8 cellular contexts compared by ENCODE assay signal in the genomic region with DNA sequence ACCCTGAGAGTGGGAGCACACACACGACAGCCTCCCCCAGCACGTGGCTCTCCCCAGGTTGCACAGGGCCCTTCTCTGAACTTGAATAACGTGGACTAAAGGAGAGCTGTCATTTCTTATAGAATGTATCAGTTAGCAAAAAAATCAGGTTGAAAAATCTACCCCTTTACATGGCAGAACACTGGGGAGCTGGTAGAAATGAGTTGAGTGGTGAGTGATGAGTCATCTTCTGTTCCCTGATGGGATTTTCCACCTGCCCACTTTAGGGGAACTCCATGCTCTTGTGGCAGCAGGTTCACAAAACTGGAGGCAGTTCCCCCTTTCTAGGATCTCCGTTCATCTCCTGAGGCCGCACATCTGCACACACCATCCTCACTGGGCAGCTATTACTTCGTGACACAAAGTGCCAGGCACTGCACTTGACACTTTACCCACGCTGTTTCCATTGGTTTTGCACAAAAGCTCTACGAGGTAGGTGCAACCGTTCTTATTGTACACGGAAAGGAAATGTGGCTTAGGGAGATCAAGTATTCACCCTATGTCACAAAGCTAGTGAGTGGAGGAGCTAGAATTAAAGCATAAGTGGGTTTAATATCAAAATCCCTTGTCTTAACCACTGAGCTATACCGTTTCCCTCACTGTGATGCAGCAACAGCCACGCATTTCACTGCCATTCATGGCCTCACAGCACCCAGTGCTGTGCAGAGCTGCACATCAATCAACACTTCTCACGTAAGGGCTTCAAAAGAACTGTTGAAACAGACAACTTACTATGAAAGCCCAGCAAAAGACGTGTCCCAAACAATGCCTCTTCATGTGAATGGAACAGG.
A peak's percentile ranks its signal among the peaks of the same experiment; 100 is the strongest.
DNase-seq lines count a peak whose midpoint lies in the region; ATAC-seq, FAIRE-seq and TF ChIP-seq lines count a peak whose summit lies in the region.

No MANE protein-coding gene starts in this region.

- BruUV-seq in GM12878 (replicated peaks; lab: Mats Ljungman, UMichigan), result TSS peak; percentile 95

- WGBS in GM12878 (ENCODE audit: insufficient coverage, insufficient replicate concordance, low lambda C conversion rate, missing lambda C conversion rate), result 40% methylated on average over 14 of the region's 14 CpGs

- peak in 1 of 2 experiments; percentile 83; a peak in 3 of 4 replicates for TF ChIP-seq EP300 in GM12878 (IDR thresholded peaks at IDR 0.05; ENCODE audit: borderline replicate concordance in 1 of 2, control insufficient read depth in 1 of 2, low read depth in 2 of 2, low read length in 2 of 2)

- H3K4me3 ChIP-seq in OCI-LY3 (ENCODE audit: low read length) (peak overlapping the region; percentile 12; the same call in 1 of the 2 replicates), GM12878 (0 out of 2 replicates have a peak overlapping the region, but pooled peaks have one; percentile 16), H7 (ENCODE audit: insufficient read depth, low read depth, low read length) (no peak overlapping the region)

- in situ Hi-C loops in Caki2 (cut with HindIII; ENCODE audit: low pct_unique_long_range_greater_than_20kb, low sequenced_read_pairs), result no loop called here
- in situ Hi-C loops in GM12878 (cut with MboI), result loop anchor here (10.0 kb wide), 1 partner anchor 206 kb away; no protein-coding TSS in a partner anchor

- no peak overlapping the region for H3K4me3 Mint-ChIP-seq in progenitor cell of endocrine pancreas (ENCODE audit: low read depth)

- peak; percentile 30 for DNase-seq in Caki2 (ENCODE audit: low read depth)
- peak; percentile 84 for DNase-seq in GM12878 (ENCODE audit: low read depth, low spot score)
- DNase-seq in progenitor cell of endocrine pancreas (ENCODE audit: low spot score, unreplicated experiment), result no peak
- DNase-seq in H54 (ENCODE audit: insufficient read length, low spot score), result no peak
- DNase-seq in ureter (ENCODE audit: low spot score), result no peak
- DNase-seq in H7, result no peak

- no peak for TF ChIP-seq RAD21 in GM12878 (IDR thresholded peaks at IDR 0.05; ENCODE audit: insufficient read depth, low read depth, low read length)

- peaks cover 6% of the 10 kb centered on the region for H3K36me3 Mint-ChIP-seq in progenitor cell of endocrine pancreas (ENCODE audit: insufficient read depth)

- no peaks in the 10 kb centered on the region for H3K27me3 Mint-ChIP-seq in progenitor cell of endocrine pancreas

- CTCF ChIA-PET in GM12878 (lab: Yijun Ruan, JAX), result interaction anchor here (1.5 to 15.6 kb wide), 6 partner anchors 9 to 206 kb away, joined by 4 to 407 read pairs (median 85); no protein-coding TSS in a partner anchor

- TF ChIP-seq POLR2A in GM12878 (IDR thresholded peaks at IDR 0.05; ENCODE audit: low read depth, low read length) (peak; percentile 36), H54 (IDR thresholded peaks at IDR 0.05; ENCODE audit: low read depth, low read length) (no peak)

- H3K4me1 ChIP-seq in OCI-LY3 (ENCODE audit: low read length) (peaks cover 81% of the 10 kb centered on the region), GM12878 (ENCODE audit: control insufficient read depth, insufficient read depth, low read length) (peaks cover 77% of the 10 kb centered on the region)

- RAD21 ChIA-PET in GM12878 (lab: Charles Lee; ENCODE audit: unreplicated experiment), result interaction anchor here (0.6 to 8.3 kb wide), 11 partner anchors 8 to 350 kb away, joined by 3 to 124 read pairs (median 10); no protein-coding TSS in a partner anchor

- peak overlapping the region; percentile 60 for H3K27ac Mint-ChIP-seq in progenitor cell of endocrine pancreas

- H4K20me1 ChIP-seq in OCI-LY3 (ENCODE audit: insufficient read depth, low read length) (no peaks in the 10 kb centered on the region), GM12878 (ENCODE audit: control insufficient read depth, insufficient read depth) (no peaks in the 10 kb centered on the region)

- H3K9me3 Mint-ChIP-seq in progenitor cell of endocrine pancreas (ENCODE audit: low read depth), result no peaks in the 10 kb centered on the region

- H3K4me1 Mint-ChIP-seq in progenitor cell of endocrine pancreas (ENCODE audit: low read depth), result peaks cover 18% of the 10 kb centered on the region

- TF ChIP-seq CTCF in OCI-LY3 (IDR thresholded peaks at IDR 0.05; ENCODE audit: low read depth, low read length) (no peak), GM12878 (IDR thresholded peaks at IDR 0.05 in 2 of 3, conservative IDR thresholded peaks at IDR 0.05 in 1 of 3; ENCODE audit: control insufficient read depth in 2 of 3, extremely low read depth in 1 of 3, insufficient read depth in 1 of 3, low read depth in 3 of 3, low read length in 3 of 3) (no peak), progenitor cell of endocrine pancreas (IDR thresholded peaks at IDR 0.05; ENCODE audit: unreplicated experiment) (no peak)

- POLR2A ChIA-PET in GM12878 (lab: Charles Lee), result interaction anchor here (0.5 to 5.3 kb wide), 11 partner anchors 9 to 207 kb away, joined by 3 to 39 read pairs (median 4); partner anchors contain the start of gene RNF216

- H3K27ac ChIP-seq in OCI-LY3 (ENCODE audit: low read length) (peak overlapping the region; percentile 94), GM12878 (ENCODE audit: control insufficient read depth, insufficient read depth) (peak overlapping the region; percentile 94)

- no peak overlapping the region for H2AFZ ChIP-seq in OCI-LY3 (ENCODE audit: low read depth, low read length)
- H2AFZ ChIP-seq in GM12878 (ENCODE audit: control insufficient read depth, low read depth, low read length), result no peak overlapping the region

- H3K36me3 ChIP-seq in OCI-LY3 (replicated peaks; ENCODE audit: low read depth, low read length) (peaks cover 16% of the 10 kb centered on the region), GM12878 (ENCODE audit: control insufficient read depth in 2 of 2, insufficient read depth in 2 of 2, low read length in 1 of 2) (peaks cover 3 to 16% of the 10 kb centered on the region in 2 experiments; a peak in 3 of 4 replicates), H7 (replicated peaks; ENCODE audit: control insufficient read depth, insufficient read depth, low read length) (peaks cover 16% of the 10 kb centered on the region)

- intact Hi-C loops in GM12878 (cut with micrococcal nuclease; ENCODE audit: unreplicated experiment), result loop anchor here (2.0 to 10.0 kb wide), 3 partner anchors 20 to 469 kb away; no protein-coding TSS in a partner anchor

- H3K27me3 ChIP-seq in OCI-LY3 (ENCODE audit: low read depth, low read length) (no peaks in the 10 kb centered on the region), GM12878 (replicated peaks in 1 of 2; ENCODE audit: control insufficient read depth in 2 of 2, insufficient read depth in 2 of 2, low read length in 1 of 2) (no peaks in the 10 kb centered on the region), H7 (ENCODE audit: control insufficient read depth, insufficient read depth, low read length) (no peaks in the 10 kb centered on the region)

- H3K9me3 ChIP-seq in OCI-LY3 (ENCODE audit: insufficient read depth, low read length), result no peaks in the 10 kb centered on the region
- no peaks in the 10 kb centered on the region for H3K9me3 ChIP-seq in GM12878 (replicated peaks; ENCODE audit: control insufficient read depth, insufficient read depth, low read length)

- H3K4me2 ChIP-seq in OCI-LY3 (ENCODE audit: low read length) (peak overlapping the region; percentile 61), GM12878 (ENCODE audit: control insufficient read depth, insufficient read depth) (peak overlapping the region; percentile 81)

- peak overlapping the region; percentile 83 for H3K9ac ChIP-seq in OCI-LY3 (ENCODE audit: low read length)
- peak overlapping the region; percentile 74 for H3K9ac ChIP-seq in GM12878 (ENCODE audit: control insufficient read depth, insufficient read depth, low read length)

- FAIRE-seq in GM12878 (lab: Jason Lieb, UNC) (no peak), H54 (lab: Jason Lieb, UNC) (no peak)

- H3K79me2 ChIP-seq in OCI-LY3 (ENCODE audit: low read length), result peaks cover 13% of the 10 kb centered on the region
- H3K79me2 ChIP-seq in GM12878 (ENCODE audit: control insufficient read depth, insufficient read depth, low read length), result peaks cover 13% of the 10 kb centered on the region

- SMC1A ChIA-PET in GM12878 (lab: Charles Lee; ENCODE audit: uncharacterized antibody, unreplicated experiment), result interaction anchor here (0.7 to 8.4 kb wide), 14 partner anchors 8 to 206 kb away, joined by 3 to 131 read pairs (median 5); no protein-coding TSS in a partner anchor

- ATAC-seq in GM12878, result peak; percentile 56
- ATAC-seq in esophagus mucosa, result no peak

TF ChIP-seq in GM12878, 131 proteins besides CTCF, POLR2A, EP300 and RAD21 (continues in another document):
- TF ChIP-seq RBBP5 (conservative IDR thresholded peaks at IDR 0.05), result no peak
- TF ChIP-seq HDAC2 (IDR thresholded peaks at IDR 0.05), result no peak
- TF ChIP-seq, protein P1, sequence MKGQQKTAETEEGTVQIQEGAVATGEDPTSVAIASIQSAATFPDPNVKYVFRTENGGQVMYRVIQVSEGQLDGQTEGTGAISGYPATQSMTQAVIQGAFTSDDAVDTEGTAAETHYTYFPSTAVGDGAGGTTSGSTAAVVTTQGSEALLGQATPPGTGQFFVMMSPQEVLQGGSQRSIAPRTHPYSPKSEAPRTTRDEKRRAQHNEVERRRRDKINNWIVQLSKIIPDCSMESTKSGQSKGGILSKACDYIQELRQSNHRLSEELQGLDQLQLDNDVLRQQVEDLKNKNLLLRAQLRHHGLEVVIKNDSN (IDR thresholded peaks at IDR 0.05; ENCODE audit: borderline replicate concordance, extremely low read length, insufficient read depth, low read depth, low read length), result peak; percentile 15
- TF ChIP-seq LARP7 (IDR thresholded peaks at IDR 0.05), result no peak
- no peak for TF ChIP-seq NFYA (IDR thresholded peaks at IDR 0.05; ENCODE audit: borderline replicate concordance, low read depth, low read length)
- no peak for TF ChIP-seq CBFB (IDR thresholded peaks at IDR 0.05; ENCODE audit: low read depth)
- no peak for TF ChIP-seq NRF1 (conservative IDR thresholded peaks at IDR 0.05; ENCODE audit: low read depth, low read length)
- no peak for TF ChIP-seq NFXL1 (IDR thresholded peaks at IDR 0.05; ENCODE audit: borderline replicate concordance)
- TF ChIP-seq POLR2AphosphoS5 (IDR thresholded peaks at IDR 0.05; ENCODE audit: low read length), result peak; percentile 71; the same call in 1 of the 2 replicates

Comparison
In these comparisons a context has a peak if more than half of its experiments do, and no peak if none do; other contexts are left out.
1. DNase-seq: peak in Caki2 (single experiment) and GM12878 (single experiment); none in progenitor cell of endocrine pancreas (single experiment), H54 (single experiment), ureter (single experiment) and H7 (single experiment).